21 cellular contexts compared by ENCODE assay signal in genomic region chr19:36210497-36210896, GRCh38. TPM values are rescaled to one million over a fixed set of nuclear protein-coding genes. Genes with fewer than 3 reads are reported as not detected.
DNase-seq lines count a peak whose midpoint lies in the region; TF ChIP-seq lines count a peak whose summit lies in the region.
"Had no signal": no experiment of that assay in that cellular context is flagged by ENCODE, and none has a peak within 500 bp of the region (broad histone marks: within the 10 kb centered on the region; RNA-seq: fewer than 3 reads in every experiment).

No MANE protein-coding gene starts in this region.

- TF ChIP-seq CTCF in cardiac fibroblast (IDR thresholded peaks at IDR 0.05; ENCODE audit: low read depth, low read length) (no peak), fibroblast of pulmonary artery (IDR thresholded peaks at IDR 0.05; ENCODE audit: low read length, missing control alignments) (no peak)

- H3K4me3 ChIP-seq in cardiac fibroblast (replicated peaks in 1 of 2; ENCODE audit: low read depth in 2 of 2, low read length in 2 of 2) = no peak overlapping the region
- no peak overlapping the region for H3K4me3 ChIP-seq in fibroblast of pulmonary artery (replicated peaks; ENCODE audit: low read depth, low read length)
- H3K4me3 ChIP-seq: A549, GM23248 had no signal

- peak; percentile 3 for DNase-seq in NCI-H2171 treated with DMSO at 0.1 percent for 48 hours (lab: John Stamatoyannopoulos, UW)
- no peak for DNase-seq in NCI-H2171 (lab: John Stamatoyannopoulos, UW)
- DNase-seq in cardiac fibroblast (ENCODE audit: low read depth in 2 of 2) = peak; percentile 5 to 27
- DNase-seq in fibroblast of pulmonary artery (ENCODE audit: low read depth) = peak; percentile 22
- no peak for DNase-seq in substantia nigra (lab: John Stamatoyannopoulos, UW)
- DNase-seq in HuH-7 (ENCODE audit: low spot score) = no peak
- no peak for DNase-seq in activated gamma-delta T cell treated with Interleukin-2 at 50 U/mL for 16 hours
- no peak for DNase-seq in cardiac septum (ENCODE audit: low spot score)
- DNase-seq: AML-193; CD4-positive, alpha-beta T cell; DMS153; DMS79; GDM1; GM23248; HCEC 1CT; HFFc6 had no signal

- H3K27ac ChIP-seq in substantia nigra (ENCODE audit: low read depth, low read length, poor library complexity, severe bottlenecking) = peak overlapping the region; percentile 35
- H3K27ac ChIP-seq: 22Rv1, A549, C4-2B, GM23248 had no signal

- intact Hi-C loops in cardiac septum (cut with DNase I) = loop anchor here (10.0 kb wide), 2 partner anchors 214 to 274 kb away; partner anchors contain the start of gene ZNF566

RNA-seq across cellular contexts. Expression of gene ZNF565, which starts 4.0 kb away (rescaled TPM):
- total RNA-seq in cardiac septum = 4.0 TPM

RNA-seq across cellular contexts. Expression of gene ZNF146, which starts 4.4 kb away (rescaled TPM):
- total RNA-seq in cardiac septum = 38.6 TPM

RNA-seq across cellular contexts. Expression of gene COX7A1, which starts 58.2 kb away (rescaled TPM):
- total RNA-seq in cardiac septum = 1,917 TPM
- total RNA-seq: Caco-2; CD4-positive, alpha-beta T cell; Daoy had no signal

Comparison
In these comparisons a context has a peak if more than half of its experiments do, and no peak if none do; other contexts are left out.
1. DNase-seq: peak in NCI-H2171 treated with DMSO at 0.1 percent for 48 hours (single experiment), cardiac fibroblast (2 of 2) and fibroblast of pulmonary artery (single experiment); none in NCI-H2171 (single experiment), substantia nigra (0 of 49), HuH-7 (single experiment), activated gamma-delta T cell treated with Interleukin-2 at 50 U/mL for 16 hours (single experiment) and cardiac septum (single experiment).